Comparison of ENCODE assay signal across 38 cellular contexts in the genomic region with DNA sequence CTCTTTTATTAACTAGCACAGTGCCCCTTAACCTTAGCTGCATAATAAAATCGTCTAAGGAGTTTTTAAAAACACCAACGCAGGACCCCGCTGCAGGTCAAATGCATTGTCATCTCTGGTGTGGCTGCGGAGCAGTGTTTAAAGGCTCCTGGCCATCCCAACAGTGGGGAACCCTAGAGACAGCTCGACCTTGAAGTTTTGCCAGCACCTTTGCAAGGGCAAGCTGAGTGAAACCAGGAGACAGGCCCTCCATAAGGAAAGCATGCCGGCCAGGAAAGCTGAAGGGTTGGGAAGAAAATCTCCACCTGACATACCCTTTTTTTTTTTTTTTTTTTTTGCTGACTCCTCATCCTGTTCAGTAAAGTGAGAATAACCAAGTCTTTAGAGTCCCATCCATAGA.
"Had no signal": no experiment of that assay in that cellular context is flagged by ENCODE, and none has a peak within 500 bp of the region (broad histone marks: within the 10 kb centered on the region; RNA-seq: fewer than 3 reads in every experiment).

No MANE protein-coding gene starts in this region.

- H3K9me3 ChIP-seq: ascending aorta had no signal

- H3K36me3 Mint-ChIP-seq: activated CD8-positive, alpha-beta memory T cell treated with anti-CD3 and anti-CD28 coated beads, Interleukin-2, amount 10 ng/mL, durations not matched to agents 7 days and 5 days; activated naive CD4-positive, alpha-beta T cell treated with anti-CD3 and anti-CD28 coated beads, Interleukin-2, amount 10 ng/mL, durations not matched to agents 7 days and 5 days; activated naive CD4-positive, alpha-beta T cell treated with anti-CD3 and anti-CD28 coated beads, Interleukin-2, amount 50 U/mL, for 24 hours; activated naive CD8-positive, alpha-beta T cell; activated naive CD8-positive, alpha-beta T cell treated with anti-CD3 and anti-CD28 coated beads, Interleukin-2, amount 10 ng/mL, durations not matched to agents 7 days and 5 days; brain had no signal

- H3K4me1 ChIP-seq: ascending aorta had no signal

- H3K36me3 ChIP-seq: ascending aorta, cardiac muscle cell, WERI-Rb-1 had no signal

- H3K27ac ChIP-seq: ascending aorta, cardiac muscle cell, WERI-Rb-1 had no signal

- H3K27me3 Mint-ChIP-seq: activated CD4-positive, alpha-beta memory T cell treated with anti-CD3 and anti-CD28 coated beads, Interleukin-2, amount 10 ng/mL, durations not matched to agents 7 days and 5 days; activated CD4-positive, alpha-beta T cell treated with anti-CD3 and anti-CD28 coated beads, Interleukin-2, amount 10 ng/mL, durations not matched to agents 7 days and 5 days; activated CD8-positive, alpha-beta memory T cell treated with anti-CD3 and anti-CD28 coated beads, Interleukin-2, amount 10 ng/mL, durations not matched to agents 7 days and 5 days; activated naive CD4-positive, alpha-beta T cell treated with anti-CD3 and anti-CD28 coated beads, Interleukin-2, amount 10 ng/mL, durations not matched to agents 7 days and 5 days; activated naive CD4-positive, alpha-beta T cell treated with anti-CD3 and anti-CD28 coated beads, Interleukin-2, amount 50 U/mL, for 24 hours; activated naive CD8-positive, alpha-beta T cell; activated naive CD8-positive, alpha-beta T cell treated with anti-CD3 and anti-CD28 coated beads, Interleukin-2, amount 10 ng/mL, durations not matched to agents 7 days and 5 days; activated naive CD8-positive, alpha-beta T cell treated with anti-CD3 and anti-CD28 coated beads, Interleukin-2, amount 50 U/mL, for 24 hours; activated T-cell treated with anti-CD3 and anti-CD28 coated beads, Interleukin-2, amount 50 U/mL, for 24 hours; brain; central memory CD8-positive, alpha-beta T cell had no signal

- H3K4me3 ChIP-seq: ascending aorta, cardiac muscle cell had no signal

- DNase-seq: activated CD4-positive, alpha-beta memory T cell treated with anti-CD3 and anti-CD28 coated beads, Interleukin-2, amount 10 ng/mL, durations not matched to agents 7 days and 5 days; activated CD4-positive, alpha-beta T cell treated with anti-CD3 and anti-CD28 coated beads for 1 hour; activated CD4-positive, alpha-beta T cell treated with anti-CD3 and anti-CD28 coated beads for 36 hours; activated CD4-positive, alpha-beta T cell treated with anti-CD3 and anti-CD28 coated beads for 48 hours; activated CD4-positive, alpha-beta T cell treated with anti-CD3 and anti-CD28 coated beads, Interleukin-2, amount 10 ng/mL, durations not matched to agents 7 days and 5 days; activated CD4-positive, alpha-beta T cell treated with anti-CD3 and anti-CD28 coated beads, Interleukin-2, amount 50 U/mL, for 48 hours; activated CD4-positive, CD25-positive, alpha-beta regulatory T cell; activated CD8-positive, alpha-beta memory T cell treated with anti-CD3 and anti-CD28 coated beads for 24 hours; activated CD8-positive, alpha-beta memory T cell treated with anti-CD3 and anti-CD28 coated beads, Interleukin-2, amount 10 ng/mL, durations not matched to agents 7 days and 5 days; activated CD8-positive, alpha-beta memory T cell treated with anti-CD3 and anti-CD28 coated beads, Interleukin-2, amount 50 U/mL, for 48 hours; activated CD8-positive, alpha-beta T cell treated with anti-CD3 and anti-CD28 coated beads, Interleukin-2, amount 10 ng/mL, durations not matched to agents 7 days and 5 days; activated effector memory CD4-positive, alpha-beta T cell treated with Interleukin-2 at 50 U/mL for 16 hours; activated gamma-delta T cell; activated naive CD4-positive, alpha-beta T cell treated with anti-CD3 and anti-CD28 coated beads, Interleukin-2, amount 10 ng/mL, durations not matched to agents 7 days and 5 days; activated naive CD4-positive, alpha-beta T cell treated with Interleukin-2 at 50 U/mL for 16 hours; activated naive CD8-positive, alpha-beta T cell treated with anti-CD3 and anti-CD28 coated beads, Interleukin-2, amount 10 ng/mL, durations not matched to agents 7 days and 5 days; activated naive CD8-positive, alpha-beta T cell treated with anti-CD3 and anti-CD28 coated beads, Interleukin-2, amount 50 U/mL, for 24 hours; activated T-cell treated with anti-CD3 and anti-CD28 coated beads, Interleukin-2, amount 50 U/mL, for 24 hours; activated T-cell treated with anti-CD3 and anti-CD28 coated beads, Interleukin-2, amount 50 U/mL, for 48 hours; amygdala; anterior cingulate cortex; caudate nucleus; cerebellar nuclear complex; T-helper 1 cell; T-helper 2 cell; T-helper 9 cell; WERI-Rb-1 had no signal

- H3K27me3 ChIP-seq: ascending aorta, cardiac muscle cell had no signal

- H3K27ac Mint-ChIP-seq: activated CD4-positive, alpha-beta memory T cell treated with anti-CD3 and anti-CD28 coated beads, Interleukin-2, amount 10 ng/mL, durations not matched to agents 7 days and 5 days; activated CD4-positive, alpha-beta T cell treated with anti-CD3 and anti-CD28 coated beads for 36 hours; activated CD4-positive, alpha-beta T cell treated with anti-CD3 and anti-CD28 coated beads, Interleukin-2, amount 10 ng/mL, durations not matched to agents 7 days and 5 days; activated CD8-positive, alpha-beta memory T cell treated with anti-CD3 and anti-CD28 coated beads, Interleukin-2, amount 10 ng/mL, durations not matched to agents 7 days and 5 days; activated CD8-positive, alpha-beta T cell treated with anti-CD3 and anti-CD28 coated beads, Interleukin-2, amount 10 ng/mL, durations not matched to agents 7 days and 5 days; activated naive CD4-positive, alpha-beta T cell treated with anti-CD3 and anti-CD28 coated beads, Interleukin-2, amount 10 ng/mL, durations not matched to agents 7 days and 5 days; activated naive CD4-positive, alpha-beta T cell treated with anti-CD3 and anti-CD28 coated beads, Interleukin-2, amount 50 U/mL, for 24 hours; activated naive CD8-positive, alpha-beta T cell; activated naive CD8-positive, alpha-beta T cell treated with anti-CD3 and anti-CD28 coated beads, Interleukin-2, amount 10 ng/mL, durations not matched to agents 7 days and 5 days; activated naive CD8-positive, alpha-beta T cell treated with anti-CD3 and anti-CD28 coated beads, Interleukin-2, amount 50 U/mL, for 24 hours; activated T-cell treated with anti-CD3 and anti-CD28 coated beads, Interleukin-2, amount 50 U/mL, for 24 hours; activated T-helper 2 cell treated with anti-CD3 and anti-CD28 coated beads, Interferon-gamma antibody, Interleukin-2, Interleukin-4, amounts not matched to agents 10 μg/mL and 5 μg/mL and 100 μg/mL, durations not matched to agents 14 hours and 24 hours and 36 hours; T-helper 1 cell treated with Interleukin-12 subunit alpha and Interleukin-12 subunit beta and Interleukin-4 antibody, amounts not matched to agents 30 μg/mL and 1 μg/mL, for 36 hours; T-helper 2 cell treated with Interferon-gamma antibody and Interleukin-4, amounts not matched to agents 5 μg/mL and 100 μg/mL, for 36 hours; WTC11 had no signal

- H3K9me3 Mint-ChIP-seq: activated CD4-positive, alpha-beta memory T cell treated with anti-CD3 and anti-CD28 coated beads, Interleukin-2, amount 10 ng/mL, durations not matched to agents 7 days and 5 days; activated CD4-positive, alpha-beta T cell treated with anti-CD3 and anti-CD28 coated beads, Interleukin-2, amount 10 ng/mL, durations not matched to agents 7 days and 5 days; activated naive CD4-positive, alpha-beta T cell treated with anti-CD3 and anti-CD28 coated beads, Interleukin-2, amount 10 ng/mL, durations not matched to agents 7 days and 5 days; activated naive CD4-positive, alpha-beta T cell treated with anti-CD3 and anti-CD28 coated beads, Interleukin-2, amount 50 U/mL, for 24 hours; activated naive CD8-positive, alpha-beta T cell treated with anti-CD3 and anti-CD28 coated beads, Interleukin-2, amount 10 ng/mL, durations not matched to agents 7 days and 5 days; activated naive CD8-positive, alpha-beta T cell treated with anti-CD3 and anti-CD28 coated beads, Interleukin-2, amount 50 U/mL, for 24 hours; activated T-cell treated with anti-CD3 and anti-CD28 coated beads, Interleukin-2, amount 50 U/mL, for 24 hours; activated T-helper 2 cell treated with anti-CD3 and anti-CD28 coated beads, Interferon-gamma antibody, Interleukin-2, Interleukin-4, amounts not matched to agents 10 μg/mL and 5 μg/mL and 100 μg/mL, durations not matched to agents 14 hours and 24 hours and 36 hours; central memory CD8-positive, alpha-beta T cell; T-helper 1 cell treated with Interleukin-12 subunit alpha and Interleukin-12 subunit beta and Interleukin-4 antibody, amounts not matched to agents 30 μg/mL and 1 μg/mL, for 36 hours; T-helper 2 cell treated with Interferon-gamma antibody and Interleukin-4, amounts not matched to agents 5 μg/mL and 100 μg/mL, for 36 hours had no signal

- H3K4me3 Mint-ChIP-seq: activated CD4-positive, alpha-beta memory T cell treated with anti-CD3 and anti-CD28 coated beads, Interleukin-2, amount 10 ng/mL, durations not matched to agents 7 days and 5 days; activated CD4-positive, alpha-beta T cell treated with anti-CD3 and anti-CD28 coated beads for 36 hours; activated CD4-positive, alpha-beta T cell treated with anti-CD3 and anti-CD28 coated beads, Interleukin-2, amount 10 ng/mL, durations not matched to agents 7 days and 5 days; activated CD8-positive, alpha-beta memory T cell treated with anti-CD3 and anti-CD28 coated beads, Interleukin-2, amount 10 ng/mL, durations not matched to agents 7 days and 5 days; activated CD8-positive, alpha-beta T cell treated with anti-CD3 and anti-CD28 coated beads, Interleukin-2, amount 10 ng/mL, durations not matched to agents 7 days and 5 days; activated naive CD4-positive, alpha-beta T cell treated with anti-CD3 and anti-CD28 coated beads, Interleukin-2, amount 10 ng/mL, durations not matched to agents 7 days and 5 days; activated naive CD4-positive, alpha-beta T cell treated with anti-CD3 and anti-CD28 coated beads, Interleukin-2, amount 50 U/mL, for 24 hours; activated naive CD8-positive, alpha-beta T cell; activated naive CD8-positive, alpha-beta T cell treated with anti-CD3 and anti-CD28 coated beads, Interleukin-2, amount 10 ng/mL, durations not matched to agents 7 days and 5 days; activated naive CD8-positive, alpha-beta T cell treated with anti-CD3 and anti-CD28 coated beads, Interleukin-2, amount 50 U/mL, for 24 hours; activated T-cell treated with anti-CD3 and anti-CD28 coated beads, Interleukin-2, amount 50 U/mL, for 24 hours; brain; central memory CD8-positive, alpha-beta T cell; T-helper 1 cell treated with Interleukin-12 subunit alpha and Interleukin-12 subunit beta and Interleukin-4 antibody, amounts not matched to agents 30 μg/mL and 1 μg/mL, for 36 hours; T-helper 2 cell treated with Interferon-gamma antibody and Interleukin-4, amounts not matched to agents 5 μg/mL and 100 μg/mL, for 36 hours; WTC11 had no signal

- H3K4me1 Mint-ChIP-seq: activated CD4-positive, alpha-beta memory T cell treated with anti-CD3 and anti-CD28 coated beads, Interleukin-2, amount 10 ng/mL, durations not matched to agents 7 days and 5 days; activated CD4-positive, alpha-beta T cell treated with anti-CD3 and anti-CD28 coated beads for 36 hours; activated CD4-positive, alpha-beta T cell treated with anti-CD3 and anti-CD28 coated beads, Interleukin-2, amount 10 ng/mL, durations not matched to agents 7 days and 5 days; activated CD8-positive, alpha-beta memory T cell treated with anti-CD3 and anti-CD28 coated beads, Interleukin-2, amount 10 ng/mL, durations not matched to agents 7 days and 5 days; activated naive CD4-positive, alpha-beta T cell treated with anti-CD3 and anti-CD28 coated beads, Interleukin-2, amount 10 ng/mL, durations not matched to agents 7 days and 5 days; activated naive CD4-positive, alpha-beta T cell treated with anti-CD3 and anti-CD28 coated beads, Interleukin-2, amount 50 U/mL, for 24 hours; activated naive CD8-positive, alpha-beta T cell treated with anti-CD3 and anti-CD28 coated beads, Interleukin-2, amount 10 ng/mL, durations not matched to agents 7 days and 5 days; activated naive CD8-positive, alpha-beta T cell treated with anti-CD3 and anti-CD28 coated beads, Interleukin-2, amount 50 U/mL, for 24 hours; central memory CD8-positive, alpha-beta T cell; WTC11 had no signal

- ATAC-seq: activated CD4-positive, alpha-beta T cell treated with anti-CD3 and anti-CD28 coated beads for 36 hours; activated CD4-positive, CD25-positive, alpha-beta regulatory T cell treated with anti-CD3 and anti-CD28 coated beads, Interleukin-2, amount 50 U/mL, for 24 hours; activated CD8-positive, alpha-beta memory T cell treated with anti-CD3 and anti-CD28 coated beads, Interleukin-2, amount 10 ng/mL, durations not matched to agents 7 days and 5 days; activated CD8-positive, alpha-beta T cell treated with anti-CD3 and anti-CD28 coated beads, Interleukin-2, amount 10 ng/mL, durations not matched to agents 7 days and 5 days; activated naive CD8-positive, alpha-beta T cell treated with anti-CD3 and anti-CD28 coated beads, Interleukin-2, amount 50 U/mL, for 24 hours; WTC11 had no signal
